8 cellular contexts compared by ENCODE assay signal in genomic region chr17:50200447-50201225, GRCh38. TPM values are rescaled to one million over a fixed set of nuclear protein-coding genes. Genes with fewer than 3 reads are reported as not detected.
DNase-seq lines count a peak whose midpoint lies in the region; ATAC-seq and TF ChIP-seq lines count a peak whose summit lies in the region.

No MANE protein-coding gene starts in this region.

- no peaks in the 10 kb centered on the region for H3K27me3 ChIP-seq in BJ (ENCODE audit: control insufficient read depth, insufficient read depth, low read length)
- no peaks in the 10 kb centered on the region for H3K27me3 ChIP-seq in RWPE2 (ENCODE audit: insufficient read depth, poor library complexity, severe bottlenecking)
- peaks cover 0 to 57% (median 14%) of the 10 kb centered on the region in 3 donors for H3K27me3 ChIP-seq in stomach

- CTCF ChIA-PET in BJ (lab: Yijun Ruan, JAX), result interaction anchor here (0.6 to 23.7 kb wide), 17 partner anchors 12 to 106 kb away, joined by 3 to 515 read pairs (median 5); partner anchors contain the start of gene TMEM92

- H3K4me3 ChIP-seq in BJ (ENCODE audit: low read depth, low read length) (peak overlapping the region; percentile 97), RWPE2 (ENCODE audit: severe bottlenecking) (peak overlapping the region; percentile 43), foreskin fibroblast (ENCODE audit: low read depth in 1 of 2, low read length in 2 of 2) (peak overlapping the region; percentile 63 to 99), stomach (peak overlapping the region; percentile 49 to 61 (median 56))

- H3K27ac ChIP-seq in RWPE2 (ENCODE audit: poor library complexity, severe bottlenecking) (peak overlapping the region; percentile 51), stomach (peak overlapping the region; percentile 71 to 93 (median 90))

- 1% methylated on average over 31 to 52 of the region's 52 CpGs for WGBS in stomach, 5 donors

- DNase-seq in BJ (ENCODE audit: low read depth) (no peak), KG1 (lab: John Stamatoyannopoulos, UW) (peak; percentile 68), RWPE2 (ENCODE audit: low spot score) (no peak), foreskin fibroblast (peak; percentile 81 to 95), neural crest cell (ENCODE audit: low read depth, low spot score) (peak; percentile 83), stomach (peak; percentile 94)
- DNase-seq in activated effector memory CD4-positive, alpha-beta T cell treated with anti-CD3 and anti-CD28 coated beads, Interleukin-2, amount 50 U/mL, for 16 hours, result peak; percentile 92

- POLR2A ChIA-PET in BJ (lab: Charles Lee), result interaction anchor here (0.5 to 6.3 kb wide), 12 partner anchors 10 to 89 kb away, joined by 3 to 286 read pairs (median 24); partner anchors contain the start of gene TMEM92

- no peak for TF ChIP-seq EP300 in stomach (IDR thresholded peaks at IDR 0.05)

- TF ChIP-seq POLR2A in stomach (IDR thresholded peaks at IDR 0.05), result no peak

- no peak overlapping the region for H3K27ac Mint-ChIP-seq in neural crest cell (ENCODE audit: unreplicated experiment)

- no peaks in the 10 kb centered on the region for H3K9me3 Mint-ChIP-seq in neural crest cell

- intact Hi-C loops in stomach (cut with DNase I; ENCODE audit: low total_unique reads), result loop anchor here (5.0 kb wide), 2 partner anchors 72 to 97 kb away; partner anchors contain the start of gene TMEM92

- peak overlapping the region; percentile 86 for H3K4me3 Mint-ChIP-seq in neural crest cell

- H3K27me3 Mint-ChIP-seq in neural crest cell (ENCODE audit: low read depth), result peaks cover 61% of the 10 kb centered on the region

- H3K36me3 ChIP-seq in BJ (ENCODE audit: control insufficient read depth, insufficient read depth, low read length) (peaks cover 43% of the 10 kb centered on the region), RWPE2 (ENCODE audit: low read depth) (0 out of 2 replicates have a peak, but pooled peaks cover 8% of the 10 kb centered on the region), stomach (peaks cover 23 to 31% (median 25%) of the 10 kb centered on the region in 4 donors)

- peaks cover 32% of the 10 kb centered on the region for H3K4me1 Mint-ChIP-seq in neural crest cell

- peak; percentile 90 for TF ChIP-seq CTCF in BJ (IDR thresholded peaks at IDR 0.05; ENCODE audit: insufficient read depth, low read depth, low read length)
- peak; percentile 99 for TF ChIP-seq CTCF in RWPE2 (IDR thresholded peaks at IDR 0.05; ENCODE audit: poor library complexity, severe bottlenecking)
- TF ChIP-seq CTCF in foreskin fibroblast (IDR thresholded peaks at IDR 0.05; ENCODE audit: low read depth, low read length), result peak; percentile 95
- peak; percentile 100 for TF ChIP-seq CTCF in neural crest cell (conservative IDR thresholded peaks at IDR 0.05)
- TF ChIP-seq CTCF in stomach (IDR thresholded peaks at IDR 0.05), result peak in 6 of 7 experiments; percentile 36 to 100 (median 100)

- no peaks in the 10 kb centered on the region for H3K36me3 Mint-ChIP-seq in neural crest cell (ENCODE audit: low read depth)

- ATAC-seq in GM19372 (IDR thresholded peaks at IDR 0.05; ENCODE audit: low read depth, unreplicated experiment), result peak; percentile 63
- ATAC-seq in RWPE2 (ENCODE audit: low read depth), result peak; percentile 67

- H3K4me1 ChIP-seq in RWPE2 (ENCODE audit: insufficient read depth, poor library complexity, severe bottlenecking), result peaks cover 4% of the 10 kb centered on the region
- peaks cover 23 to 80% (median 55%) of the 10 kb centered on the region in 4 donors for H3K4me1 ChIP-seq in stomach

- H3K9me3 ChIP-seq in RWPE2 (ENCODE audit: severe bottlenecking) (no peaks in the 10 kb centered on the region), stomach (no peaks in the 10 kb centered on the region)

RNA-seq across cellular contexts. Expression of gene COL1A1, which starts 0.8 kb away (rescaled TPM):
- polyA plus RNA-seq in BJ (2011; rRNA removed) (1,679 and 2,161 TPM in 2 replicates), stomach (10 to 100 TPM; 17.9 to 60.0 (median 24.9) TPM)
- polyA minus RNA-seq in BJ (2011; rRNA and poly(A)+ RNA removed), result 4,131 and 5,702 TPM in 2 replicates
- total RNA-seq in neural crest cell (13.3 and 14.8 TPM in 2 replicates), stomach (1,000 to 10,000 TPM in 1 of 5 donors, 100 to 1,000 TPM in 3, 10 to 100 TPM in 1; 87.0 to 1,931 (median 219) TPM)

RNA-seq across cellular contexts. Expression of gene SGCA, which starts 34.8 kb away (rescaled TPM):
- polyA plus RNA-seq in BJ (2011; rRNA removed) (0.09 and 0.40 TPM in 2 replicates), stomach (10 to 100 TPM in 1 of 3 donors, 1 to 10 TPM in 2; 6.0 to 24.3 (median 8.7) TPM)
- polyA minus RNA-seq in BJ (2011; rRNA and poly(A)+ RNA removed), result not detected in 2 replicates
- total RNA-seq in neural crest cell (not detected in 2 replicates), stomach (10 to 100 TPM in 3 of 5 donors, 1 to 10 TPM in 2; 5.4 to 89.3 (median 21.4) TPM)

RNA-seq across cellular contexts. Expression of gene PPP1R9B, which starts 50.2 kb away (rescaled TPM):
- polyA plus RNA-seq in BJ (2011; rRNA removed), result 17.2 and 19.3 TPM in 2 replicates
- 27.3 and 31.6 TPM in 2 replicates for polyA minus RNA-seq in BJ (2011; rRNA and poly(A)+ RNA removed)
- total RNA-seq in neural crest cell, result 67.1 and 68.8 TPM in 2 replicates
- 10 to 100 TPM; 11.6 to 64.2 (median 22.5) TPM for total RNA-seq in stomach
- polyA plus RNA-seq in stomach, result 10 to 100 TPM; 13.1 to 28.8 (median 14.2) TPM

Comparison
In these comparisons a context has a peak if more than half of its experiments do, and no peak if none do; other contexts are left out.
1. DNase-seq: peak in KG1 (single experiment), activated effector memory CD4-positive, alpha-beta T cell treated with anti-CD3 and anti-CD28 coated beads, Interleukin-2, amount 50 U/mL, for 16 hours (single experiment), foreskin fibroblast (2 of 2), neural crest cell (single experiment) and stomach (single experiment); none in BJ (single experiment) and RWPE2 (single experiment).
2. H3K4me3 ChIP-seq: peak in every context shown above with its lines; median percentile 97 in BJ; 81 in foreskin fibroblast; 56 in stomach; 43 in RWPE2.
3. Peak in every context shown above with its lines, with median percentiles within 50 percentile points of each other: CTCF ChIP-seq.